Comparison of ENCODE assay signal across 1 cellular context in genomic region chr11:131598305-131598704, GRCh38.
TF ChIP-seq lines count a peak whose summit lies in the region.

No MANE protein-coding gene starts in this region.

TF ChIP-seq in WTC11, 78 proteins besides CTCF, POLR2A, EP300 and RAD21 (continued from another document):
- no peak for TF ChIP-seq CDX4 (CRISPR knock-in tag; IDR thresholded peaks at IDR 0.05; ENCODE audit: borderline replicate concordance)
